In the genomic region with DNA sequence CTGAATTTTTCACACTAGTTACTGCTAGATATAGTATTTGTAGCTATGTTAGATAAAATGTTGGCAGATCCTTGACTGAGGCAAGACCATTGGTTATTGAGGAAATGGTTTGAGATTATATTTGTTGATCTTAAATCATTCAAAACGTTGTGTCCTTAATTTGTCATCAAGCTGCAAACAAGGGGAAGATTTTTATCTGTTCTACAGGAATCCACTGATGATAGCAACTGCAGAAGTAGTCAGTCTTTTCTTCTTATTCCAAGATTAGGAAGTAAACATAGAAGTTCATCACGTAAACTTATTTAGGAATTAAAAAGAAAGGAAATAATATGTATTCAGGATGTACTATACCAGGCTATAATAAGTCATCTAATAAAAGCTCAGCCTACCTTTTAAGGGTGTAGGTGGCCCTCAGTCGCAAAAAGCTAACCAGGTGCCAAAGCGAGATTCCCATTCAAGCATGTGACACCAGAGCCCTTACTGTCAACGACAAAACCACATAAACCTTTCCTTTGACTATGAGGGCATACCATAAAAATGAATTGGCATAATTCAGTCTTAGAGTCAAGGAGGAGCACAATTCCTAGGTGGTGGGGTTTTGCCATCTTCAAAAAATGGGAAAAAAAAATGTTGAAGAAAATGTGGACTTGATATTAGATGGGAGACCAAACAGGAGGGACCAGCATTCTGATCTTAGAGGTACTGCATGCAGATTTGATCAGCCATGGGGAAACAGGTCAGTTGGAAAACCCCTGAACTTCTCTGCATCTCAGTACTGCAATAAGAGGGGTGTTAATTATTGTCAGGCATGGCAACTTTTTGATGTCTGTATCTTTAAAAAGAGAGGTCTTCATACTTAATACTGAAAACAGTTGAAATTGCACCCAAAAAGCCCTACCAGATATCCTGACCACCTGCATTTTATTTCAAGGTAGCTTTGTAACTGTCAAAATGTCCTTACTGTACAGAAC, we compare ENCODE assay signal across 17 cellular contexts.
DNase-seq lines count a peak whose midpoint lies in the region; ATAC-seq and TF ChIP-seq lines count a peak whose summit lies in the region.
"Had no signal": no experiment of that assay in that cellular context is flagged by ENCODE, and none has a peak within 500 bp of the region (broad histone marks: within the 10 kb centered on the region; RNA-seq: fewer than 3 reads in every experiment).

No MANE protein-coding gene starts in this region.

- H3F3A ChIP-seq in PC-3 (ENCODE audit: low read length, unreplicated experiment), result no peaks in the 10 kb centered on the region

- H3K27me3 Mint-ChIP-seq in progenitor cell of endocrine pancreas, result no peaks in the 10 kb centered on the region
- no peaks in the 10 kb centered on the region for H3K27me3 Mint-ChIP-seq in type B pancreatic cell
- H3K27me3 Mint-ChIP-seq: activated naive CD8-positive, alpha-beta T cell had no signal

- H3K4me1 Mint-ChIP-seq in progenitor cell of endocrine pancreas (ENCODE audit: low read depth) (peaks cover 6% of the 10 kb centered on the region), type B pancreatic cell (ENCODE audit: unreplicated experiment) (peaks cover 43% of the 10 kb centered on the region)
- H3K4me1 Mint-ChIP-seq: CD14-positive monocyte had no signal

- BruUV-seq in PC-3 (replicated peaks; lab: Mats Ljungman, UMichigan), result no TSS peak

- no peak overlapping the region for H3K4me2 ChIP-seq in PC-3 (ENCODE audit: low read length)
- H3K4me2 ChIP-seq: neural progenitor cell had no signal

- no peaks in the 10 kb centered on the region for H3K27me3 ChIP-seq in PC-3 (ENCODE audit: low read length)
- H3K27me3 ChIP-seq: esophagus squamous epithelium, neural progenitor cell, suprapubic skin had no signal

- POLR2A ChIA-PET in PC-3 (lab: Charles Lee; ENCODE audit: unreplicated experiment), result interaction anchor here (0.7 kb wide), 1 partner anchor 262 kb away, joined by 4 read pairs; no protein-coding TSS in a partner anchor

- H3K9me3 Mint-ChIP-seq in progenitor cell of endocrine pancreas (ENCODE audit: low read depth) (peaks cover 7% of the 10 kb centered on the region), type B pancreatic cell (peaks cover 7% of the 10 kb centered on the region)
- H3K9me3 Mint-ChIP-seq: neural progenitor cell had no signal

- DNase-seq in PC-3 (peak; percentile 28), progenitor cell of endocrine pancreas (ENCODE audit: low spot score, unreplicated experiment) (no peak), midbrain (lab: John Stamatoyannopoulos, UW) (no peak), type B pancreatic cell (ENCODE audit: extremely low spot score, unreplicated experiment) (no peak), SW 1271 (lab: John Stamatoyannopoulos, UW) (no peak)
- DNase-seq: activated CD8-positive, alpha-beta memory T cell treated with anti-CD3 and anti-CD28 coated beads for 24 hours; esophagus squamous epithelium; NCI-H1436; NCI-H526; T1000 had no signal

- H4K20me1 ChIP-seq in PC-3 (ENCODE audit: low read length), result no peaks in the 10 kb centered on the region

- ATAC-seq in GM18858 (IDR thresholded peaks at IDR 0.05; ENCODE audit: unreplicated experiment) (peak; percentile 37), GM21381 (IDR thresholded peaks at IDR 0.05; ENCODE audit: unreplicated experiment) (peak; percentile 50), HG03064 (IDR thresholded peaks at IDR 0.05; ENCODE audit: low read depth, unreplicated experiment) (peak; percentile 54), PC-3 (peak; percentile 18; the same call in 1 of the 2 replicates)

- no peak overlapping the region for H3K4me3 ChIP-seq in PC-3 (ENCODE audit: low read length)
- H3K4me3 ChIP-seq: esophagus squamous epithelium, neural progenitor cell, suprapubic skin had no signal

- intact Hi-C loops in PC-3 (cut with micrococcal nuclease), result no loop called here

- H3K9ac ChIP-seq in PC-3 (ENCODE audit: low read length), result no peak overlapping the region
- H3K9ac ChIP-seq: neural progenitor cell had no signal

- H3K27ac Mint-ChIP-seq in progenitor cell of endocrine pancreas (no peak overlapping the region), type B pancreatic cell (no peak overlapping the region)
- H3K27ac Mint-ChIP-seq: activated naive CD8-positive, alpha-beta T cell; CD14-positive monocyte; neural progenitor cell had no signal

- H3K9me2 ChIP-seq in PC-3 (replicated peaks; ENCODE audit: low read length), result no peaks in the 10 kb centered on the region

- no peaks in the 10 kb centered on the region for H3K36me3 ChIP-seq in PC-3 (ENCODE audit: low read depth, low read length)
- H3K36me3 ChIP-seq: esophagus squamous epithelium, neural progenitor cell, suprapubic skin had no signal

- TF ChIP-seq CTCF in PC-3 (conservative IDR thresholded peaks at IDR 0.05; ENCODE audit: low read depth, low read length), result no peak
- no peak for TF ChIP-seq CTCF in progenitor cell of endocrine pancreas (IDR thresholded peaks at IDR 0.05; ENCODE audit: unreplicated experiment)
- no peak for TF ChIP-seq CTCF in type B pancreatic cell (conservative IDR thresholded peaks at IDR 0.05)

- CTCF ChIA-PET in PC-3 (lab: Charles Lee), result no interaction called here

- no peaks in the 10 kb centered on the region for H3K9me3 ChIP-seq in PC-3 (ENCODE audit: low read length)
- H3K9me3 ChIP-seq: esophagus squamous epithelium, suprapubic skin had no signal

- no peaks in the 10 kb centered on the region for H3K79me2 ChIP-seq in PC-3 (ENCODE audit: low read length)

- H2AFZ ChIP-seq in PC-3 (ENCODE audit: low read length), result no peak overlapping the region
- H2AFZ ChIP-seq: neural progenitor cell had no signal

- peaks cover 11% of the 10 kb centered on the region; the same call in 1 of the 2 replicates for H3K4me1 ChIP-seq in PC-3 (ENCODE audit: insufficient read depth, low read length)
- H3K4me1 ChIP-seq: esophagus squamous epithelium, suprapubic skin had no signal

- H3K4me3 Mint-ChIP-seq in progenitor cell of endocrine pancreas (ENCODE audit: low read depth) (no peak overlapping the region), type B pancreatic cell (no peak overlapping the region)
- H3K4me3 Mint-ChIP-seq: activated naive CD8-positive, alpha-beta T cell; CD14-positive monocyte; neural progenitor cell had no signal

- H3K36me3 Mint-ChIP-seq in progenitor cell of endocrine pancreas (ENCODE audit: insufficient read depth), result peaks cover 9% of the 10 kb centered on the region
- H3K36me3 Mint-ChIP-seq in type B pancreatic cell, result peaks cover 8% of the 10 kb centered on the region

- H3K27ac ChIP-seq in PC-3 (ENCODE audit: low read length), result no peak overlapping the region
- H3K27ac ChIP-seq: esophagus squamous epithelium, neural progenitor cell, suprapubic skin had no signal
